ENCODE assay signal across 34 cellular contexts in genomic region chrX:113457719-113458118, GRCh38.
A peak's percentile ranks its signal among the peaks of the same experiment; 100 is the strongest.
DNase-seq lines count a peak whose midpoint lies in the region; ATAC-seq, FAIRE-seq and TF ChIP-seq lines count a peak whose summit lies in the region.
"Had no signal": no experiment of that assay in that cellular context is flagged by ENCODE, and none has a peak within 500 bp of the region (broad histone marks: within the 10 kb centered on the region; RNA-seq: fewer than 3 reads in every experiment).

No MANE protein-coding gene starts in this region.

- H3K27me3 ChIP-seq in H1 (replicated peaks in 1 of 4; ENCODE audit: control insufficient read depth in 3 of 4, extremely low read depth in 1 of 4, insufficient read depth in 3 of 4, low read length in 3 of 4) (no peaks in the 10 kb centered on the region), endothelial cell of umbilical vein (ENCODE audit: control insufficient read depth in 2 of 2, insufficient read depth in 2 of 2, low read length in 2 of 2) (no peaks in the 10 kb centered on the region), neural cell (ENCODE audit: insufficient read depth, low read depth, low read length) (no peaks in the 10 kb centered on the region)
- H3K27me3 ChIP-seq: BE2C had no signal

- no peaks in the 10 kb centered on the region for H3K36me3 Mint-ChIP-seq in activated T-cell treated with anti-CD3 and anti-CD28 coated beads, Interleukin-2, amount 50 U/mL, for 4 hours (ENCODE audit: insufficient read depth)
- H3K36me3 Mint-ChIP-seq: CD14-positive monocyte; CD4-positive, alpha-beta memory T cell; CD4-positive, CD25-positive, alpha-beta regulatory T cell; CD8-positive, alpha-beta memory T cell; CD8-positive, alpha-beta T cell had no signal

- no peak overlapping the region for H4K91ac ChIP-seq in H1 (replicated peaks; ENCODE audit: insufficient read length, low read length)

- no peak overlapping the region for H3K14ac ChIP-seq in H1 (ENCODE audit: insufficient read length)

- H4K20me1 ChIP-seq in H1 (replicated peaks in 1 of 2; ENCODE audit: control insufficient read depth in 1 of 2, insufficient read depth in 2 of 2, low read length in 2 of 2), result no peaks in the 10 kb centered on the region
- no peaks in the 10 kb centered on the region for H4K20me1 ChIP-seq in endothelial cell of umbilical vein (replicated peaks; ENCODE audit: control insufficient read depth, extremely low read depth, insufficient read depth, low read length)
- H4K20me1 ChIP-seq in neural cell (ENCODE audit: insufficient read depth), result no peaks in the 10 kb centered on the region

- H3K79me2 ChIP-seq in H1 (ENCODE audit: control insufficient read depth in 1 of 2, insufficient read depth in 2 of 2, low read length in 2 of 2), result no peaks in the 10 kb centered on the region
- no peaks in the 10 kb centered on the region for H3K79me2 ChIP-seq in endothelial cell of umbilical vein (ENCODE audit: control insufficient read depth, insufficient read depth, low read length)
- no peaks in the 10 kb centered on the region for H3K79me2 ChIP-seq in neural cell (replicated peaks; ENCODE audit: insufficient read depth, low read length)

- no peaks in the 10 kb centered on the region for H3K9me3 Mint-ChIP-seq in activated T-cell treated with anti-CD3 and anti-CD28 coated beads, Interleukin-2, amount 50 U/mL, for 4 hours
- H3K9me3 Mint-ChIP-seq: CD4-positive, alpha-beta T cell; CD8-positive, alpha-beta T cell had no signal

- no peak overlapping the region for H3K4ac ChIP-seq in H1 (replicated peaks; ENCODE audit: insufficient read length, low read depth, low read length)

- H3K36me3 ChIP-seq in H1 (ENCODE audit: control insufficient read depth in 2 of 4, insufficient read depth in 4 of 4, low read length in 3 of 4), result no peaks in the 10 kb centered on the region
- H3K36me3 ChIP-seq in endothelial cell of umbilical vein (ENCODE audit: control insufficient read depth in 2 of 2, extremely low read depth in 1 of 2, insufficient read depth in 2 of 2, low read length in 2 of 2), result no peaks in the 10 kb centered on the region
- H3K36me3 ChIP-seq in neural cell (ENCODE audit: insufficient read depth, low read length), result no peaks in the 10 kb centered on the region
- H3K36me3 ChIP-seq: BE2C; BLaER1; BLaER1 treated with 17β-estradiol and CSF1 and Interleukin-3, amounts not matched to agents 10 nM and 100 nM had no signal

- H3K9me2 ChIP-seq in neural cell (ENCODE audit: insufficient read depth, low read length), result no peaks in the 10 kb centered on the region

- TF ChIP-seq RAD21 in H1 (IDR thresholded peaks at IDR 0.05 in 1 of 2, conservative IDR thresholded peaks at IDR 0.05 in 1 of 2; ENCODE audit: low read depth in 2 of 2, low read length in 2 of 2) (no peak), neural cell (conservative IDR thresholded peaks at IDR 0.05) (no peak)

- no peak overlapping the region for H3K4me2 ChIP-seq in H1 (ENCODE audit: insufficient read depth in 1 of 2, low read depth in 2 of 2, low read length in 2 of 2)
- no peak overlapping the region for H3K4me2 ChIP-seq in endothelial cell of umbilical vein (ENCODE audit: insufficient read depth, low read length)
- no peak overlapping the region for H3K4me2 ChIP-seq in neural cell (ENCODE audit: low read length)
- H3K4me2 ChIP-seq: A549; BLaER1; BLaER1 treated with 17β-estradiol and CSF1 and Interleukin-3, amounts not matched to agents 10 nM and 100 nM had no signal

- no peak for TF ChIP-seq POLR2A in H1 (IDR thresholded peaks at IDR 0.05; ENCODE audit: control extremely low read depth in 1 of 2, low read depth in 2 of 2, low read length in 2 of 2)
- TF ChIP-seq POLR2A in endothelial cell of umbilical vein (IDR thresholded peaks at IDR 0.05; ENCODE audit: low read depth, low read length), result no peak

- H3K18ac ChIP-seq in H1 (ENCODE audit: extremely low read depth, low read length), result no peak overlapping the region

- TF ChIP-seq EP300 in H1 (IDR thresholded peaks at IDR 0.05; ENCODE audit: borderline replicate concordance in 1 of 2, low read depth in 2 of 2, low read length in 2 of 2), result no peak
- peak; percentile 91 for TF ChIP-seq EP300 in neural cell (conservative IDR thresholded peaks at IDR 0.05; ENCODE audit: poor library complexity, severe bottlenecking)

- no peak overlapping the region for H3K4me3 Mint-ChIP-seq in activated T-cell treated with anti-CD3 and anti-CD28 coated beads, Interleukin-2, amount 50 U/mL, for 4 hours
- H3K4me3 Mint-ChIP-seq: B cell; CD14-positive monocyte; CD4-positive, alpha-beta T cell; CD4-positive, CD25-positive, alpha-beta regulatory T cell; CD8-positive, alpha-beta memory T cell; CD8-positive, alpha-beta T cell had no signal

- CTCF ChIA-PET in H1 (lab: Charles Lee; ENCODE audit: partially characterized antibody) (no interaction called here), endothelial cell of umbilical vein (lab: Charles Lee) (no interaction called here)

- 85% methylated on average over 2 of the region's 2 CpGs; no CpG with 5 or more reads in 1 of the 2 experiments for WGBS in H1 (ENCODE audit: extremely low coverage in 1 of 2, insufficient coverage in 1 of 2, insufficient read length in 1 of 2, insufficient replicate concordance in 2 of 2, low coverage in 1 of 2, low lambda C conversion rate in 2 of 2, missing lambda C conversion rate in 1 of 2), 2 experiments

- H2BK20ac ChIP-seq in H1 (ENCODE audit: low read length), result no peak overlapping the region

- intact Hi-C loops in endothelial cell of umbilical vein (cut with micrococcal nuclease), result no loop called here

- H3F3A ChIP-seq in neural cell (ENCODE audit: insufficient read depth, low read length, poor library complexity, severe bottlenecking), result no peaks in the 10 kb centered on the region

- FAIRE-seq in H1 (lab: Jason Lieb, UNC) (peak; percentile 63), endothelial cell of umbilical vein (lab: Jason Lieb, UNC) (peak; percentile 18)
- FAIRE-seq: D721Med had no signal

- no peaks in the 10 kb centered on the region for H3K79me1 ChIP-seq in H1 (ENCODE audit: low read depth, low read length)

- DNase-seq in H1 (ENCODE audit: low read depth in 1 of 2, low spot score in 2 of 2), result no peak
- DNase-seq in endothelial cell of umbilical vein (ENCODE audit: low read depth, low spot score), result no peak
- DNase-seq in SKM-1 treated with dmso at 0.1 percent for 144 hours (lab: John Stamatoyannopoulos, UW; ENCODE audit: unreplicated experiment), result no peak
- no peak for DNase-seq in activated T-cell treated with anti-CD3 and anti-CD28 coated beads, Interleukin-2, amount 50 U/mL, for 4 hours
- no peak for DNase-seq in stimulated activated CD4-positive, alpha-beta T cell treated with anti-CD3 and anti-CD28 coated beads, Interleukin-2, amount 100 ng/mL, for 24 hours
- DNase-seq: 8988T; ACHN; AML-193; BE2C; C1 segment of cervical spinal cord; Caco-2; Calu3; CD4-positive, alpha-beta memory T cell; CD4-positive, alpha-beta T cell; CD4-positive, CD25-positive, alpha-beta regulatory T cell; CD8-positive, alpha-beta memory T cell; CD8-positive, alpha-beta T cell; COR-L47; DMS 273 treated with DMSO at 0.1 percent for 48 hours; DMS153; DMS53; DMS79; DMS79 treated with DMSO at 0.1 percent for 48 hours; DND-41; EL had no signal

- no peak overlapping the region for H3K4me3 ChIP-seq in H1 (ENCODE audit: extremely low read depth in 1 of 4, insufficient read depth in 2 of 4, low read depth in 3 of 4, low read length in 4 of 4)
- no peak overlapping the region for H3K4me3 ChIP-seq in endothelial cell of umbilical vein (replicated peaks in 1 of 3; ENCODE audit: insufficient read depth in 1 of 3, low read depth in 1 of 3, low read length in 3 of 3)
- no peak overlapping the region for H3K4me3 ChIP-seq in neural cell (ENCODE audit: low read length)
- H3K4me3 ChIP-seq: A549; BLaER1; BLaER1 treated with 17β-estradiol and CSF1 and Interleukin-3, amounts not matched to agents 10 nM and 100 nM had no signal

- H3K27ac ChIP-seq in H1 (ENCODE audit: low read depth, low read length) (no peak overlapping the region), endothelial cell of umbilical vein (ENCODE audit: insufficient read depth, low read depth, low read length) (no peak overlapping the region), neural cell (ENCODE audit: low read length) (no peak overlapping the region)
- H3K27ac ChIP-seq: 22Rv1; A549; BLaER1; BLaER1 treated with 17β-estradiol and CSF1 and Interleukin-3, amounts not matched to agents 10 nM and 100 nM; C4-2B had no signal

- no peak overlapping the region for H4K5ac ChIP-seq in H1 (ENCODE audit: insufficient read length, low read depth, low read length)

- POLR2A ChIA-PET in H1 (lab: Charles Lee; ENCODE audit: partially characterized antibody), result no interaction called here
- POLR2A ChIA-PET in endothelial cell of umbilical vein (lab: Charles Lee), result no interaction called here

- H4K8ac ChIP-seq in H1 (ENCODE audit: extremely low read depth, insufficient read depth, low read length), result no peak overlapping the region

- H3K4me1 ChIP-seq in H1 (replicated peaks in 1 of 4; ENCODE audit: control insufficient read depth in 3 of 4, insufficient read depth in 4 of 4, low read length in 3 of 4) (no peaks in the 10 kb centered on the region), endothelial cell of umbilical vein (ENCODE audit: control insufficient read depth, extremely low read depth, insufficient read depth, low read length) (no peaks in the 10 kb centered on the region)
- H3K4me1 ChIP-seq: A549; BE2C; BLaER1; BLaER1 treated with 17β-estradiol and CSF1 and Interleukin-3, amounts not matched to agents 10 nM and 100 nM; Caco-2 had no signal

- no peak overlapping the region for H2BK5ac ChIP-seq in H1 (ENCODE audit: low read depth, low read length)

- ATAC-seq in activated T-cell treated with anti-CD3 and anti-CD28 coated beads, Interleukin-2, amount 50 U/mL, for 4 hours, result no peak
- ATAC-seq: A549; CD8-positive, alpha-beta T cell had no signal

- H2AFZ ChIP-seq in H1 (ENCODE audit: low read length), result no peak overlapping the region
- H2AFZ ChIP-seq in endothelial cell of umbilical vein (ENCODE audit: low read depth, low read length), result no peak overlapping the region
- H2AFZ ChIP-seq in neural cell (ENCODE audit: low read depth, low read length), result no peak overlapping the region

- no peak overlapping the region for H3K56ac ChIP-seq in H1 (replicated peaks; ENCODE audit: insufficient read length, low read depth, low read length)

- no peak for TF ChIP-seq CTCF in H1 (IDR thresholded peaks at IDR 0.05; ENCODE audit: control extremely low read depth in 1 of 3, insufficient read depth in 1 of 3, low read depth in 1 of 3, low read length in 3 of 3)
- no peak for TF ChIP-seq CTCF in endothelial cell of umbilical vein (IDR thresholded peaks at IDR 0.05; ENCODE audit: extremely low read depth in 1 of 2, insufficient read depth in 1 of 2, low read depth in 1 of 2, low read length in 2 of 2)
- no peak for TF ChIP-seq CTCF in neural cell (IDR thresholded peaks at IDR 0.05; ENCODE audit: poor library complexity, severe bottlenecking)

- H2BK120ac ChIP-seq in H1 (replicated peaks; ENCODE audit: low read depth, low read length), result no peak overlapping the region

- H2AK5ac ChIP-seq in H1 (ENCODE audit: low read depth, low read length), result no peak overlapping the region

- no peak overlapping the region for H3K9ac ChIP-seq in H1 (replicated peaks in 1 of 4; ENCODE audit: extremely low read depth in 1 of 4, low read depth in 3 of 4, low read length in 3 of 4)
- no peak overlapping the region for H3K9ac ChIP-seq in endothelial cell of umbilical vein (replicated peaks; ENCODE audit: extremely low read depth, insufficient read depth, low read length)
- H3K9ac ChIP-seq in neural cell (ENCODE audit: low read length), result no peak overlapping the region
- H3K9ac ChIP-seq: BLaER1; BLaER1 treated with 17β-estradiol and CSF1 and Interleukin-3, amounts not matched to agents 10 nM and 100 nM had no signal

- H2BK15ac ChIP-seq in H1 (ENCODE audit: low read length), result no peak overlapping the region

- dilution Hi-C loops in endothelial cell of umbilical vein (cut with MboI; ENCODE audit: extremely low pct_ligation_motif_present, low sequenced_read_pairs), result no loop called here

- H3K9me3 ChIP-seq in H1 (ENCODE audit: insufficient read depth in 2 of 2, low read depth in 1 of 2, low read length in 1 of 2) (no peaks in the 10 kb centered on the region), endothelial cell of umbilical vein (replicated peaks; ENCODE audit: control insufficient read depth, insufficient read depth, low read length) (no peaks in the 10 kb centered on the region), neural cell (ENCODE audit: low read length) (no peaks in the 10 kb centered on the region)
- H3K9me3 ChIP-seq: A549; BE2C; BLaER1; BLaER1 treated with 17β-estradiol and CSF1 and Interleukin-3, amounts not matched to agents 10 nM and 100 nM; Caco-2 had no signal

- no peaks in the 10 kb centered on the region for H3K4me1 Mint-ChIP-seq in activated T-cell treated with anti-CD3 and anti-CD28 coated beads, Interleukin-2, amount 50 U/mL, for 4 hours (ENCODE audit: low read depth)
- H3K4me1 Mint-ChIP-seq: B cell; CD14-positive monocyte; CD4-positive, alpha-beta memory T cell; CD4-positive, CD25-positive, alpha-beta regulatory T cell; CD8-positive, alpha-beta memory T cell had no signal

- no peak overlapping the region for H3K23ac ChIP-seq in H1 (ENCODE audit: insufficient read length)

- no peak overlapping the region for H2BK12ac ChIP-seq in H1 (ENCODE audit: low read depth, low read length)

- no peaks in the 10 kb centered on the region for H3K23me2 ChIP-seq in H1 (ENCODE audit: low read depth, low read length)

- H3K27me3 Mint-ChIP-seq in activated T-cell treated with anti-CD3 and anti-CD28 coated beads, Interleukin-2, amount 50 U/mL, for 4 hours (ENCODE audit: low read depth), result no peaks in the 10 kb centered on the region
- H3K27me3 Mint-ChIP-seq: B cell; CD4-positive, alpha-beta memory T cell; CD4-positive, alpha-beta T cell; CD4-positive, CD25-positive, alpha-beta regulatory T cell had no signal

- no TSS peak for BruUV-seq in endothelial cell of umbilical vein (replicated peaks; lab: Mats Ljungman, UMichigan)

- no peaks in the 10 kb centered on the region for H3K9me1 ChIP-seq in endothelial cell of umbilical vein (replicated peaks; ENCODE audit: control insufficient read depth, extremely low read depth, insufficient read depth, low read length)
